17 cellular contexts compared by ENCODE assay signal in genomic region chr15:90039996-90040395, GRCh38. TPM values are rescaled to one million over a fixed set of nuclear protein-coding genes. Genes with fewer than 3 reads are reported as not detected.
A peak's percentile ranks its signal among the peaks of the same experiment; 100 is the strongest.
DNase-seq lines count a peak whose midpoint lies in the region; ATAC-seq and TF ChIP-seq lines count a peak whose summit lies in the region.
"Had no signal": no experiment of that assay in that cellular context is flagged by ENCODE, and none has a peak within 500 bp of the region (broad histone marks: within the 10 kb centered on the region; RNA-seq: fewer than 3 reads in every experiment).

No MANE protein-coding gene starts in this region.

- H3K4me1 Mint-ChIP-seq in effector memory CD8-positive, alpha-beta T cell (ENCODE audit: low read depth in 2 of 2) = peaks cover 32% of the 10 kb centered on the region in 2 donors

- H3K18ac ChIP-seq in neuronal stem cell (ENCODE audit: low read length) = peak overlapping the region; percentile 86

- H3F3A ChIP-seq in SK-N-SH (replicated peaks; ENCODE audit: insufficient read depth) = no peaks in the 10 kb centered on the region

- H3K36me3 Mint-ChIP-seq in effector memory CD8-positive, alpha-beta T cell (ENCODE audit: insufficient read depth) = peaks cover 11% of the 10 kb centered on the region

- H3K4me3 ChIP-seq in SK-N-SH (ENCODE audit: low read depth in 2 of 2, low read length in 1 of 2) (no peak overlapping the region), Karpas-422 (ENCODE audit: low read length) (no peak overlapping the region), neuronal stem cell (ENCODE audit: low read length in 2 of 2) (no peak overlapping the region)
- H3K4me3 ChIP-seq: cardiac muscle cell, HAP-1, tibial artery had no signal

- H3K4me2 ChIP-seq in SK-N-SH (no peak overlapping the region), Karpas-422 (ENCODE audit: low read depth, low read length, poor library complexity, severe bottlenecking) (peak overlapping the region; percentile 24), neuronal stem cell (ENCODE audit: insufficient read depth, low read length, poor library complexity, severe bottlenecking) (no peak overlapping the region)

- no peak overlapping the region for H3K14ac ChIP-seq in neuronal stem cell (ENCODE audit: low read length)

- H3K9me2 ChIP-seq in SK-N-SH = no peaks in the 10 kb centered on the region
- H3K9me2 ChIP-seq in Karpas-422 (replicated peaks; ENCODE audit: insufficient read depth, low read length) = no peaks in the 10 kb centered on the region

- peak overlapping the region; percentile 98 for H4K8ac ChIP-seq in neuronal stem cell (ENCODE audit: low read depth, low read length)

- H3K79me1 ChIP-seq in neuronal stem cell (ENCODE audit: low read depth, low read length) = peaks cover 16% of the 10 kb centered on the region

- H3K4me1 ChIP-seq in SK-N-SH (ENCODE audit: control insufficient read depth in 1 of 2, insufficient read depth in 2 of 2, low read depth in 1 of 2, low read length in 1 of 2) = peaks cover 12 to 21% of the 10 kb centered on the region in 2 experiments; a peak in 2 of 4 replicates
- peaks cover 86% of the 10 kb centered on the region for H3K4me1 ChIP-seq in Karpas-422 (ENCODE audit: low read length)
- H3K4me1 ChIP-seq in neuronal stem cell (ENCODE audit: control insufficient read depth in 2 of 2, insufficient read depth in 1 of 2, low read depth in 1 of 2, low read length in 2 of 2) = peaks cover 50 to 60% of the 10 kb centered on the region in 2 donors
- H3K4me1 ChIP-seq: HAP-1 had no signal

- peak overlapping the region in 1 of 2 donors; percentile 27 for H3K4me3 Mint-ChIP-seq in effector memory CD8-positive, alpha-beta T cell

- H2BK15ac ChIP-seq in neuronal stem cell (ENCODE audit: low read length) = no peak overlapping the region

- no peak for TF ChIP-seq CTCF in SK-N-SH (IDR thresholded peaks at IDR 0.05)

- H4K20me1 ChIP-seq in SK-N-SH (ENCODE audit: insufficient read depth) (no peaks in the 10 kb centered on the region), Karpas-422 (ENCODE audit: insufficient read depth, low read depth, low read length) (no peaks in the 10 kb centered on the region)

- TF ChIP-seq EP300 in SK-N-SH (IDR thresholded peaks at IDR 0.05; ENCODE audit: borderline replicate concordance in 1 of 2, low read depth in 1 of 2, low read length in 1 of 2) = no peak

- peak overlapping the region; percentile 15 for H4K91ac ChIP-seq in neuronal stem cell (ENCODE audit: low read depth, low read length, poor library complexity)

- POLR2A ChIA-PET in SK-N-SH (lab: Yijun Ruan, JAX) = no interaction called here

- no peaks in the 10 kb centered on the region for H3K27me3 Mint-ChIP-seq in effector memory CD8-positive, alpha-beta T cell

- no peaks in the 10 kb centered on the region for H3K27me3 ChIP-seq in SK-N-SH (ENCODE audit: insufficient read depth)
- no peaks in the 10 kb centered on the region for H3K27me3 ChIP-seq in Karpas-422 (ENCODE audit: low read length)
- no peaks in the 10 kb centered on the region for H3K27me3 ChIP-seq in neuronal stem cell (ENCODE audit: control insufficient read depth in 3 of 3, insufficient read depth in 3 of 3, low read depth in 1 of 3, low read length in 3 of 3)
- H3K27me3 ChIP-seq: cardiac muscle cell, tibial artery had no signal

- H2BK5ac ChIP-seq in neuronal stem cell (ENCODE audit: low read length) = no peak overlapping the region

- no peak overlapping the region for H3K4ac ChIP-seq in neuronal stem cell (ENCODE audit: low read length)

- H2BK12ac ChIP-seq in neuronal stem cell (ENCODE audit: low read length) = peak overlapping the region; percentile 17

- H3K9ac ChIP-seq in SK-N-SH = no peak overlapping the region
- H3K9ac ChIP-seq in Karpas-422 (ENCODE audit: low read length) = peak overlapping the region; percentile 29; the same call in 1 of the 2 replicates
- H3K9ac ChIP-seq in neuronal stem cell (ENCODE audit: low read depth, low read length, poor library complexity) = no peak overlapping the region

- no peaks in the 10 kb centered on the region for H3K36me3 ChIP-seq in SK-N-SH (replicated peaks in 1 of 2; ENCODE audit: control insufficient read depth in 1 of 2, insufficient read depth in 2 of 2, low read length in 1 of 2)
- H3K36me3 ChIP-seq in Karpas-422 (ENCODE audit: insufficient read depth, low read length) = no peaks in the 10 kb centered on the region
- H3K36me3 ChIP-seq in neuronal stem cell (replicated peaks in 1 of 2; ENCODE audit: control insufficient read depth in 2 of 2, insufficient read depth in 2 of 2, low read length in 2 of 2) = peaks cover 2 to 12% of the 10 kb centered on the region in 2 donors
- H3K36me3 ChIP-seq: cardiac muscle cell, HAP-1, tibial artery had no signal

- H3K79me2 ChIP-seq in SK-N-SH (ENCODE audit: insufficient read depth) (no peaks in the 10 kb centered on the region; the same call in 1 of the 2 replicates), Karpas-422 (ENCODE audit: low read length) (peaks cover 98% of the 10 kb centered on the region)

- H2AFZ ChIP-seq in SK-N-SH (ENCODE audit: low read depth) (no peak overlapping the region), Karpas-422 (ENCODE audit: low read length) (no peak overlapping the region), neuronal stem cell (ENCODE audit: low read length) (no peak overlapping the region)

- H2AK5ac ChIP-seq in neuronal stem cell (ENCODE audit: low read depth, low read length) = no peak overlapping the region

- H3K9me3 ChIP-seq in SK-N-SH = no peaks in the 10 kb centered on the region
- H3K9me3 ChIP-seq in Karpas-422 (ENCODE audit: low read length) = no peaks in the 10 kb centered on the region
- H3K9me3 ChIP-seq in neuronal stem cell (replicated peaks in 1 of 2; ENCODE audit: control insufficient read depth in 2 of 2, insufficient read depth in 1 of 2, low read depth in 1 of 2, low read length in 2 of 2) = no peaks in the 10 kb centered on the region
- H3K9me3 ChIP-seq: HAP-1, tibial artery had no signal

- no peaks in the 10 kb centered on the region for H3K9me3 Mint-ChIP-seq in effector memory CD8-positive, alpha-beta T cell
- H3K9me3 Mint-ChIP-seq: nephron progenitor cell had no signal

- H3K23ac ChIP-seq in neuronal stem cell (ENCODE audit: low read depth, low read length, poor library complexity) = no peak overlapping the region

- ATAC-seq in SK-N-SH treated with all-trans-retinoic acid at 6 μM for 48 hours (no peak), HG02571 (IDR thresholded peaks at IDR 0.05; ENCODE audit: unreplicated experiment) (no peak)
- no peak for ATAC-seq in effector memory CD8-positive, alpha-beta T cell (replicated peaks)
- ATAC-seq: sciatic nerve had no signal

- 93% methylated on average over 2 of the region's 5 CpGs for WGBS in SK-N-SH (ENCODE audit: low lambda C conversion rate)
- no CpG with 5 or more reads among the region's 5 CpGs for WGBS in neuronal stem cell (ENCODE audit: extremely low coverage in 2 of 2, insufficient read length in 2 of 2, insufficient replicate concordance in 1 of 2), 2 donors

- no peak overlapping the region for H2BK120ac ChIP-seq in neuronal stem cell (ENCODE audit: low read depth, low read length)

- DNase-seq in SK-N-SH = peak; percentile 57
- DNase-seq in Karpas-422 = no peak
- DNase-seq in effector memory CD8-positive, alpha-beta T cell = no peak
- no peak for DNase-seq in neuronal stem cell (ENCODE audit: low spot score)
- no peak for DNase-seq in DMS 273 (lab: John Stamatoyannopoulos, UW; ENCODE audit: unreplicated experiment)
- DNase-seq in HuH-7 (ENCODE audit: low spot score) = no peak
- DNase-seq: NCI-H774; nephron progenitor cell; stimulated activated CD4-positive, alpha-beta T cell treated with anti-CD3 and anti-CD28 coated beads, Interleukin-4, amount 100 ng/mL, for 24 hours; tibial artery had no signal

- no peak for TF ChIP-seq RAD21 in SK-N-SH (IDR thresholded peaks at IDR 0.05; ENCODE audit: low read length)

- peak overlapping the region in 1 of 2 experiments; percentile 35; a peak in 1 of 4 replicates for H3K27ac ChIP-seq in SK-N-SH (ENCODE audit: low read depth in 2 of 2, low read length in 1 of 2)
- H3K27ac ChIP-seq in Karpas-422 (ENCODE audit: low read length) = peak overlapping the region; percentile 52
- H3K27ac ChIP-seq in neuronal stem cell (replicated peaks; ENCODE audit: low read length) = peak overlapping the region; percentile 23
- H3K27ac ChIP-seq: 22Rv1, C4-2B, cardiac muscle cell, tibial artery had no signal

- H3K27ac Mint-ChIP-seq in effector memory CD8-positive, alpha-beta T cell = peak overlapping the region; percentile 81 to 91

- CTCF ChIA-PET in SK-N-SH (lab: Yijun Ruan, JAX) = interaction anchor here (0.7 kb wide), 1 partner anchor 68 kb away, joined by 3 read pairs; no protein-coding TSS in a partner anchor

TF ChIP-seq in SK-N-SH, 30 proteins besides CTCF, POLR2A, EP300 and RAD21 (continues in another document):
- TF ChIP-seq PBX3 (IDR thresholded peaks at IDR 0.05) = no peak

TF ChIP-seq in SK-N-SH treated with all-trans-retinoic acid at 6 μM for 48 hours, 23 proteins besides CTCF, POLR2A, EP300 and RAD21:
- TF ChIP-seq ZNF565 (CRISPR knock-in tag; conservative IDR thresholded peaks at IDR 0.05; ENCODE audit: low read depth) = no peak

RNA-seq across cellular contexts. Expression of gene ZNF710, which starts 38.9 kb away (rescaled TPM):
- polyA plus RNA-seq in SK-N-SH (2012; rRNA removed) = 2.4 and 2.7 TPM in 2 replicates
- 2.0 and 2.1 TPM in 2 replicates for polyA plus RNA-seq in SK-N-SH (2012; cell fraction: cytosol; rRNA removed)
- 8.4 and 9.2 TPM in 2 replicates for polyA plus RNA-seq in SK-N-SH (2012; cell fraction: nucleus; rRNA removed)
- 25.2 and 32.3 TPM in 2 replicates for total RNA-seq in Karpas-422 (2014; rRNA removed; shearing (Covaris generic); ENCODE audit: low replicate concordance)
- 47.8 TPM for polyA plus RNA-seq in neuronal stem cell (2013, experiment 1 of 2)
- 50.8 TPM for polyA plus RNA-seq in neuronal stem cell (2013, experiment 2 of 2)
